Comparison of ENCODE assay signal across 8 cellular contexts in the genomic region with DNA sequence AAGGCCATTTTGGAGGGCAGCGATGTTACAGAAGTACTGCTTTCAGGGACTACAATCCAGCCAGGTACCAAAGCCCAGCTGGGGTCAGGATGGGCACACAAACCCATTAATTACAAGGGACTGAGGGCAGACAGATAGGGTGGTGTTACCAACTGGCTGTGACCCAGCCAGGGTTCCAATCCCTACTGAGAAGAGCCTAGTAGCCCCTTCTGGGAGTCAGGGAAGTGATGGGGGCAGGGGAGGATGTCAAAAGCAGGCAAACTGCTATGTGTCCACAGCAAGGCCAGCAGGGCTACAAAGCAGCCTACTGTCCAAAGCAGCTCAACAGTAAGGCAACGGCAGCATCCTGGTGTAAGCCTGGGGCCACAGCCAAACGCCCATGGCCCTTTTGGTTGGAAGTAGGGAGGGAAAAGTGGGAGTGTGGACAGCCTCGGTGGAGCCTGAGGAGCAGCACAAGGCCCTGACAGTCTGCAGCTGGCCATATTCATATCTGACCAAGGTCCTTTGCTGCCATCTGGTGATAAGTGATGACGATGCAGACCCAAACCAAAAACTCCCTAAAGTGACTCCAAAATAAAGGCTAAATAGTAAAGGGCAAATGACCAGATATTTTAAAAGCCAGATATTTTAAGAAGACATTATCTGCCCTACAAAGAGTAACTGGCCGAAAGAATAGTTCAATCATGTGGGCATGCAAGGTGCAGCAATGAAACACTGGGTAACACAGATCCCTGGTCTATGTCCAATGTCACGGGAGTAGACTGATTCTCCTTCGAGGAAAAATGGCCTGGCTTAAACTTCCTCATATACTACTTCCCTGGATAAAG. TPM values are rescaled to one million over a fixed set of nuclear protein-coding genes. Genes with fewer than 3 reads are reported as not detected.
A peak's percentile ranks its signal among the peaks of the same experiment; 100 is the strongest.
DNase-seq lines count a peak whose midpoint lies in the region; ATAC-seq and TF ChIP-seq lines count a peak whose summit lies in the region.

No MANE protein-coding gene starts in this region.

- WGBS in adrenal gland, 4 donors, result 52 to 55% (median 53%) methylated on average over 7 to 8 of the region's 8 CpGs
- WGBS in sigmoid colon, 2 donors, result 84 to 85% methylated on average over 8 of the region's 8 CpGs
- WGBS in stomach, 5 donors, result 71 to 82% (median 78%) methylated on average over 7 to 8 of the region's 8 CpGs

- ATAC-seq in GM18511 (IDR thresholded peaks at IDR 0.05; ENCODE audit: unreplicated experiment), result no peak

- intact Hi-C loops in adrenal gland (cut with DNase I) (no loop called here), sigmoid colon (cut with DNase I) (no loop called here), stomach (cut with DNase I; ENCODE audit: low total_unique reads) (no loop called here)

- H3K4me1 ChIP-seq in adrenal gland (replicated peaks in 1 of 2), result peaks cover 0 to 13% of the 10 kb centered on the region in 2 donors
- no peaks in the 10 kb centered on the region for H3K4me1 ChIP-seq in sigmoid colon
- no peaks in the 10 kb centered on the region for H3K4me1 ChIP-seq in stomach

- H3K4me3 ChIP-seq in adrenal gland, result no peak overlapping the region
- H3K4me3 ChIP-seq in sigmoid colon, result no peak overlapping the region
- no peak overlapping the region for H3K4me3 ChIP-seq in stomach

- peaks cover 0 to 6% (median 0%) of the 10 kb centered on the region in 3 donors for H3K9me3 ChIP-seq in adrenal gland (replicated peaks in 1 of 3)
- H3K9me3 ChIP-seq in sigmoid colon, result no peaks in the 10 kb centered on the region
- peaks cover 0 to 7% (median 2%) of the 10 kb centered on the region in 4 donors for H3K9me3 ChIP-seq in stomach

- DNase-seq in HCEC 1CT (peak; percentile 22), adrenal gland (peak in 6 of 7 donors; percentile 23 to 51 (median 41)), iPS-NIHi7 (ENCODE audit: extremely low spot score) (peak; percentile 43), sigmoid colon (no peak), stomach (no peak)
- no peak for DNase-seq in NK-92 treated with Interleukin-12 subunit alpha and Interleukin-12 subunit beta, amount 100 ng/mL, for 24 hours (lab: John Stamatoyannopoulos, UW)

- peak; percentile 58 for TF ChIP-seq CTCF in 22Rv1 (IDR thresholded peaks at IDR 0.05)
- peak in 5 of 6 experiments; percentile 15 to 45 (median 33) for TF ChIP-seq CTCF in adrenal gland (IDR thresholded peaks at IDR 0.05)
- no peak for TF ChIP-seq CTCF in sigmoid colon (IDR thresholded peaks at IDR 0.05)
- no peak for TF ChIP-seq CTCF in stomach (IDR thresholded peaks at IDR 0.05)

- peaks cover 0 to 52% of the 10 kb centered on the region in 2 donors for H3K36me3 ChIP-seq in adrenal gland (replicated peaks in 1 of 2)
- H3K36me3 ChIP-seq in sigmoid colon, result peaks cover 28 to 89% (median 37%) of the 10 kb centered on the region in 4 donors
- H3K36me3 ChIP-seq in stomach, result peaks cover 50 to 91% (median 85%) of the 10 kb centered on the region in 4 donors

- TF ChIP-seq EP300 in sigmoid colon (IDR thresholded peaks at IDR 0.05) (no peak), stomach (IDR thresholded peaks at IDR 0.05) (no peak)

- no peaks in the 10 kb centered on the region for H3K27me3 ChIP-seq in adrenal gland
- H3K27me3 ChIP-seq in sigmoid colon, result no peaks in the 10 kb centered on the region
- no peaks in the 10 kb centered on the region for H3K27me3 ChIP-seq in stomach

- no peak overlapping the region for H3K27ac ChIP-seq in 22Rv1
- H3K27ac ChIP-seq in adrenal gland, result peak overlapping the region in 1 of 5 donors; percentile 53
- H3K27ac ChIP-seq in sigmoid colon, result no peak overlapping the region
- no peak overlapping the region for H3K27ac ChIP-seq in stomach

- no peak for TF ChIP-seq POLR2A in adrenal gland (IDR thresholded peaks at IDR 0.05)
- no peak for TF ChIP-seq POLR2A in sigmoid colon (IDR thresholded peaks at IDR 0.05)
- TF ChIP-seq POLR2A in stomach (IDR thresholded peaks at IDR 0.05), result no peak

RNA-seq across cellular contexts. Expression of gene XPNPEP1, which starts 56.9 kb away (rescaled TPM):
- total RNA-seq in adrenal gland (10 to 100 TPM; 43.4 to 74.0 (median 58.4) TPM), sigmoid colon (10 to 100 TPM; 53.5 to 59.1 (median 56.5) TPM), stomach (100 to 1,000 TPM in 3 of 5 donors, 10 to 100 TPM in 2; 21.7 to 180 (median 129) TPM)
- polyA plus RNA-seq in adrenal gland (10 to 100 TPM; 17.8 to 62.7 (median 29.0) TPM), sigmoid colon (10 to 100 TPM; 37.5 to 55.6 (median 42.6) TPM), stomach (10 to 100 TPM; 24.8 to 36.5 (median 24.8) TPM)

Comparison
In these comparisons a context has a peak if more than half of its experiments do, and no peak if none do; other contexts are left out.
1. CTCF ChIP-seq: peak in 22Rv1 (single experiment) and adrenal gland (5 of 6); none in sigmoid colon (0 of 4) and stomach (0 of 7).
2. DNase-seq: peak in HCEC 1CT (single experiment), adrenal gland (6 of 7) and iPS-NIHi7 (single experiment); none in NK-92 treated with Interleukin-12 subunit alpha and Interleukin-12 subunit beta, amount 100 ng/mL, for 24 hours (single experiment), sigmoid colon (single experiment) and stomach (single experiment).